20 cellular contexts compared by ENCODE assay signal in the genomic region with DNA sequence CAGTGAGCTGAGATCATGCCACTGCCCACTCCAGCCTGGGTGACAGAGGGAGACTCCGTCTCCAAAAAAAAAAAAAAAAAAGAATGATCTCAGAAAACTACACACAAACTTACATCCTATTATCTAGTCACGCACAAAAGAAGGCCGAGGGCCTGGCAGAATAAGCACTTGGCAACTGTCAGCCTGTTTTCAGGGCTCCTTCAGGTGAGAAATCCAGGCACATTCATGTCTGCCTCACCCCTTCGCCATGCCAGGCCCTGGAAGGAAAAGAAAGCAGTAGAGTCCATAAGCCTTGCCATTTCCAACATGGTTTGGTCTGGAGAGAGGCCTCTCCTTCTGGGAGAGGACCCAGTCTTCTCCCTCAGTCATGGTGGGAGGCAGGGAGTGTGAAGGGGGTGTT. TPM values are rescaled to one million over a fixed set of nuclear protein-coding genes. Genes with fewer than 3 reads are reported as not detected.
DNase-seq lines count a peak whose midpoint lies in the region; ATAC-seq and TF ChIP-seq lines count a peak whose summit lies in the region.
"Had no signal": no experiment of that assay in that cellular context is flagged by ENCODE, and none has a peak within 500 bp of the region (broad histone marks: within the 10 kb centered on the region; RNA-seq: fewer than 3 reads in every experiment).

No MANE protein-coding gene starts in this region.

- H3K27ac ChIP-seq in SK-N-SH (ENCODE audit: low read depth in 2 of 2, low read length in 1 of 2) (no peak overlapping the region), osteoblast (ENCODE audit: low read depth, low read length) (no peak overlapping the region)
- H3K27ac ChIP-seq: 22Rv1; BLaER1 treated with 17β-estradiol and CSF1 and Interleukin-3, amounts not matched to agents 10 nM and 100 nM had no signal

- ATAC-seq in SK-N-SH treated with all-trans-retinoic acid at 6 μM for 48 hours = no peak
- ATAC-seq: GM12878 had no signal

- CTCF ChIA-PET in SK-N-SH (lab: Yijun Ruan, JAX) = interaction anchor here (1.5 to 6.2 kb wide), 2 partner anchors 10 to 17 kb away, joined by 3 to 46 read pairs; no protein-coding TSS in a partner anchor

- POLR2A ChIA-PET in SK-N-SH (lab: Yijun Ruan, JAX) = no interaction called here

- TF ChIP-seq RAD21 in SK-N-SH (IDR thresholded peaks at IDR 0.05; ENCODE audit: low read length) = no peak

- H3K4me2 ChIP-seq in SK-N-SH (no peak overlapping the region), osteoblast (ENCODE audit: insufficient read depth, low read length) (no peak overlapping the region)
- H3K4me2 ChIP-seq: BLaER1 treated with 17β-estradiol and CSF1 and Interleukin-3, amounts not matched to agents 10 nM and 100 nM had no signal

- H2AFZ ChIP-seq in SK-N-SH (ENCODE audit: low read depth) (no peak overlapping the region), osteoblast (ENCODE audit: low read length) (no peak overlapping the region)

- H4K20me1 ChIP-seq in SK-N-SH (ENCODE audit: insufficient read depth) = no peaks in the 10 kb centered on the region
- H4K20me1 ChIP-seq in osteoblast (ENCODE audit: insufficient read depth, low read length) = no peaks in the 10 kb centered on the region
- H4K20me1 ChIP-seq: BLaER1 treated with 17β-estradiol and CSF1 and Interleukin-3, amounts not matched to agents 10 nM and 100 nM had no signal

- H3K36me3 ChIP-seq in SK-N-SH (replicated peaks in 1 of 2; ENCODE audit: control insufficient read depth in 1 of 2, insufficient read depth in 2 of 2, low read length in 1 of 2) = no peaks in the 10 kb centered on the region
- H3K36me3 ChIP-seq in osteoblast (ENCODE audit: insufficient read depth, low read length) = no peaks in the 10 kb centered on the region
- H3K36me3 ChIP-seq: BE2C; BLaER1 treated with 17β-estradiol and CSF1 and Interleukin-3, amounts not matched to agents 10 nM and 100 nM had no signal

- H3K4me3 ChIP-seq in SK-N-SH (ENCODE audit: low read depth in 2 of 2, low read length in 1 of 2) (no peak overlapping the region), osteoblast (ENCODE audit: insufficient read depth, low read length) (no peak overlapping the region)
- H3K4me3 ChIP-seq: BLaER1 treated with 17β-estradiol and CSF1 and Interleukin-3, amounts not matched to agents 10 nM and 100 nM; GM12878 had no signal

- no peaks in the 10 kb centered on the region for H3K9me2 ChIP-seq in SK-N-SH

- H3K4me1 ChIP-seq in SK-N-SH (ENCODE audit: control insufficient read depth in 1 of 2, insufficient read depth in 2 of 2, low read depth in 1 of 2, low read length in 1 of 2) (peaks cover 0 to 6% of the 10 kb centered on the region in 2 experiments; a peak in 1 of 4 replicates), osteoblast (ENCODE audit: insufficient read depth, low read length) (no peaks in the 10 kb centered on the region)
- H3K4me1 ChIP-seq: BE2C; BLaER1 treated with 17β-estradiol and CSF1 and Interleukin-3, amounts not matched to agents 10 nM and 100 nM had no signal

- in situ Hi-C loops in ACHN (cut with HindIII; ENCODE audit: low pct_ligation_motif_present, low pct_unique_long_range_greater_than_20kb, low sequenced_read_pairs) = no loop called here

- TF ChIP-seq CTCF in SK-N-SH (IDR thresholded peaks at IDR 0.05) = no peak
- no peak for TF ChIP-seq CTCF in osteoblast (IDR thresholded peaks at IDR 0.05; ENCODE audit: extremely low read depth, low read depth, low read length)

- TF ChIP-seq EP300 in SK-N-SH (IDR thresholded peaks at IDR 0.05; ENCODE audit: borderline replicate concordance in 1 of 2, low read depth in 1 of 2, low read length in 1 of 2) = no peak

- no peaks in the 10 kb centered on the region for H3F3A ChIP-seq in SK-N-SH (replicated peaks; ENCODE audit: insufficient read depth)

- H3K9me3 ChIP-seq in SK-N-SH = no peaks in the 10 kb centered on the region
- no peaks in the 10 kb centered on the region for H3K9me3 ChIP-seq in osteoblast (ENCODE audit: low read depth, low read length)
- H3K9me3 ChIP-seq: BE2C; BLaER1 treated with 17β-estradiol and CSF1 and Interleukin-3, amounts not matched to agents 10 nM and 100 nM had no signal

- 74% methylated on average over 4 of the region's 4 CpGs for WGBS in SK-N-SH (ENCODE audit: low lambda C conversion rate)

- DNase-seq in SK-N-SH (peak; percentile 1), iPS-NIHi7 (ENCODE audit: extremely low spot score) (peak; percentile 10), osteoblast (ENCODE audit: insufficient read length, low spot score, missing footprints) (peak; percentile 56), ACHN (no peak), NCI-H187 treated with DMSO at 0.1 percent for 48 hours (lab: John Stamatoyannopoulos, UW) (no peak), NCI-H2081 treated with DMSO at 0.1 percent for 48 hours (lab: John Stamatoyannopoulos, UW) (no peak)
- DNase-seq: AML-193; BE2C; CD4-positive, alpha-beta T cell; CD8-positive, alpha-beta memory T cell; DMS 273 treated with DMSO at 0.1 percent for 48 hours; DMS79; EL; GDM1; GOT3; HCEC 1CT had no signal

- H3K27me3 ChIP-seq in SK-N-SH (ENCODE audit: insufficient read depth) (no peaks in the 10 kb centered on the region), osteoblast (ENCODE audit: insufficient read depth, low read length) (peaks cover 3% of the 10 kb centered on the region)
- H3K27me3 ChIP-seq: BE2C; BLaER1 treated with 17β-estradiol and CSF1 and Interleukin-3, amounts not matched to agents 10 nM and 100 nM had no signal

- H3K79me2 ChIP-seq in SK-N-SH (ENCODE audit: insufficient read depth) (no peaks in the 10 kb centered on the region), osteoblast (ENCODE audit: insufficient read depth, low read length) (no peaks in the 10 kb centered on the region)

- H3K9ac ChIP-seq in SK-N-SH = no peak overlapping the region
- H3K9ac ChIP-seq: BLaER1 treated with 17β-estradiol and CSF1 and Interleukin-3, amounts not matched to agents 10 nM and 100 nM had no signal

TF ChIP-seq in SK-N-SH, 30 proteins besides CTCF, POLR2A, EP300 and RAD21 (continues in another document):
- TF ChIP-seq NFIC (IDR thresholded peaks at IDR 0.05; ENCODE audit: borderline replicate concordance) = no peak
- no peak for TF ChIP-seq FOXM1 (IDR thresholded peaks at IDR 0.05; ENCODE audit: low read depth)
- TF ChIP-seq FOSL2 (IDR thresholded peaks at IDR 0.05; ENCODE audit: borderline replicate concordance, low read depth) = no peak
- TF ChIP-seq GABPA (IDR thresholded peaks at IDR 0.05; ENCODE audit: low read depth) = no peak
- no peak for TF ChIP-seq MEF2A (IDR thresholded peaks at IDR 0.05; ENCODE audit: borderline replicate concordance, low read depth)
- no peak for TF ChIP-seq CHD2 (IDR thresholded peaks at IDR 0.05; ENCODE audit: low read length, partially characterized antibody)
- no peak for TF ChIP-seq MXI1 (IDR thresholded peaks at IDR 0.05; ENCODE audit: low read depth, low read length)
- TF ChIP-seq, protein P1, sequence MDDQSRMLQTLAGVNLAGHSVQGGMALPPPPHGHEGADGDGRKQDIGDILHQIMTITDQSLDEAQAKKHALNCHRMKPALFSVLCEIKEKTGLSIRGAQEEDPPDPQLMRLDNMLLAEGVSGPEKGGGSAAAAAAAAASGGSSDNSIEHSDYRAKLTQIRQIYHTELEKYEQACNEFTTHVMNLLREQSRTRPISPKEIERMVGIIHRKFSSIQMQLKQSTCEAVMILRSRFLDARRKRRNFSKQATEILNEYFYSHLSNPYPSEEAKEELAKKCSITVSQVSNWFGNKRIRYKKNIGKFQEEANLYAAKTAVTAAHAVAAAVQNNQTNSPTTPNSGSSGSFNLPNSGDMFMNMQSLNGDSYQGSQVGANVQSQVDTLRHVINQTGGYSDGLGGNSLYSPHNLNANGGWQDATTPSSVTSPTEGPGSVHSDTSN (IDR thresholded peaks at IDR 0.05) = no peak
- no peak for TF ChIP-seq EZH2phosphoT487 (IDR thresholded peaks at IDR 0.05; ENCODE audit: borderline replicate concordance, low read depth)
- no peak for TF ChIP-seq TEAD4 (IDR thresholded peaks at IDR 0.05; ENCODE audit: borderline replicate concordance, insufficient read depth)

TF ChIP-seq in SK-N-SH treated with all-trans-retinoic acid at 6 μM for 48 hours, 23 proteins besides CTCF, POLR2A, EP300 and RAD21 (continues in another document):
- TF ChIP-seq ZNF70 (CRISPR knock-in tag; IDR thresholded peaks at IDR 0.05) (no peak), ZFP3 (CRISPR knock-in tag; IDR thresholded peaks at IDR 0.05) (no peak), TOX (CRISPR knock-in tag; IDR thresholded peaks at IDR 0.05; ENCODE audit: borderline replicate concordance) (no peak)
- TF ChIP-seq, protein P2, sequence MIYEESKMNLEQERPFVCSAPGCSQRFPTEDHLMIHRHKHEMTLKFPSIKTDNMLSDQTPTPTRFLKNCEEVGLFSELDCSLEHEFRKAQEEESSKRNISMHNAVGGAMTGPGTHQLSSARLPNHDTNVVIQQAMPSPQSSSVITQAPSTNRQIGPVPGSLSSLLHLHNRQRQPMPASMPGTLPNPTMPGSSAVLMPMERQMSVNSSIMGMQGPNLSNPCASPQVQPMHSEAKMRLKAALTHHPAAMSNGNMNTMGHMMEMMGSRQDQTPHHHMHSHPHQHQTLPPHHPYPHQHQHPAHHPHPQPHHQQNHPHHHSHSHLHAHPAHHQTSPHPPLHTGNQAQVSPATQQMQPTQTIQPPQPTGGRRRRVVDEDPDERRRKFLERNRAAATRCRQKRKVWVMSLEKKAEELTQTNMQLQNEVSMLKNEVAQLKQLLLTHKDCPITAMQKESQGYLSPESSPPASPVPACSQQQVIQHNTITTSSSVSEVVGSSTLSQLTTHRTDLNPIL (CRISPR knock-in tag; IDR thresholded peaks at IDR 0.05; ENCODE audit: low read depth) = no peak
- TF ChIP-seq, protein P3, sequence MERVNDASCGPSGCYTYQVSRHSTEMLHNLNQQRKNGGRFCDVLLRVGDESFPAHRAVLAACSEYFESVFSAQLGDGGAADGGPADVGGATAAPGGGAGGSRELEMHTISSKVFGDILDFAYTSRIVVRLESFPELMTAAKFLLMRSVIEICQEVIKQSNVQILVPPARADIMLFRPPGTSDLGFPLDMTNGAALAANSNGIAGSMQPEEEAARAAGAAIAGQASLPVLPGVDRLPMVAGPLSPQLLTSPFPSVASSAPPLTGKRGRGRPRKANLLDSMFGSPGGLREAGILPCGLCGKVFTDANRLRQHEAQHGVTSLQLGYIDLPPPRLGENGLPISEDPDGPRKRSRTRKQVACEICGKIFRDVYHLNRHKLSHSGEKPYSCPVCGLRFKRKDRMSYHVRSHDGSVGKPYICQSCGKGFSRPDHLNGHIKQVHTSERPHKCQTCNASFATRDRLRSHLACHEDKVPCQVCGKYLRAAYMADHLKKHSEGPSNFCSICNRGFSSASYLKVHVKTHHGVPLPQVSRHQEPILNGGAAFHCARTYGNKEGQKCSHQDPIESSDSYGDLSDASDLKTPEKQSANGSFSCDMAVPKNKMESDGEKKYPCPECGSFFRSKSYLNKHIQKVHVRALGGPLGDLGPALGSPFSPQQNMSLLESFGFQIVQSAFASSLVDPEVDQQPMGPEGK (CRISPR knock-in tag; IDR thresholded peaks at IDR 0.05; ENCODE audit: borderline replicate concordance) = no peak

RNA-seq across cellular contexts. Expression of gene C11orf58, which starts 30.9 kb away (rescaled TPM):
- polyA plus RNA-seq in SK-N-SH (2012; rRNA removed) = 94.4 and 150 TPM in 2 replicates
- 128 and 267 TPM in 2 replicates for polyA plus RNA-seq in SK-N-SH (2012; cell fraction: cytosol; rRNA removed)
- polyA plus RNA-seq in SK-N-SH (2012; cell fraction: nucleus; rRNA removed) = 48.2 and 72.3 TPM in 2 replicates
- total RNA-seq in osteoblast = 139 and 153 TPM in 2 replicates

Comparison
In these comparisons a context has a peak if more than half of its experiments do, and no peak if none do; other contexts are left out.
1. DNase-seq: peak in SK-N-SH (single experiment), iPS-NIHi7 (single experiment) and osteoblast (single experiment); none in ACHN (single experiment), NCI-H187 treated with DMSO at 0.1 percent for 48 hours (single experiment) and NCI-H2081 treated with DMSO at 0.1 percent for 48 hours (single experiment).